ENCODE assay signal across 18 cellular contexts in genomic region chr6:2492686-2493523, GRCh38.
A peak's percentile ranks its signal among the peaks of the same experiment; 100 is the strongest.
DNase-seq lines count a peak whose midpoint lies in the region; ATAC-seq, FAIRE-seq and TF ChIP-seq lines count a peak whose summit lies in the region.
"Had no signal": no experiment of that assay in that cellular context is flagged by ENCODE, and none has a peak within 500 bp of the region (broad histone marks: within the 10 kb centered on the region; RNA-seq: fewer than 3 reads in every experiment).

No MANE protein-coding gene starts in this region.

- H3K9ac ChIP-seq in HepG2 (ENCODE audit: insufficient read depth, low read depth, low read length): no peak overlapping the region
- H3K9ac ChIP-seq: BLaER1 treated with 17β-estradiol and CSF1 and Interleukin-3, amounts not matched to agents 10 nM and 100 nM had no signal

- peaks cover 6% of the 10 kb centered on the region for H3K9me3 Mint-ChIP-seq in nephron progenitor cell
- no peaks in the 10 kb centered on the region for H3K9me3 Mint-ChIP-seq in activated T-cell treated with anti-CD3 and anti-CD28 coated beads, Interleukin-2, amount 50 U/mL, for 72 hours

- in situ Hi-C loops in HepG2 (cut with HindIII; ENCODE audit: extremely low pct_ligation_motif_present, low pct_unique_long_range_greater_than_20kb): no loop called here

- no peak overlapping the region for H2AFZ ChIP-seq in HepG2 (ENCODE audit: low read length)

- TF ChIP-seq EP300 in HepG2 (IDR thresholded peaks at IDR 0.05; ENCODE audit: low read depth in 2 of 2, low read length in 2 of 2) (no peak), HepG2 (CRISPR knock-in tag; IDR thresholded peaks at IDR 0.05; ENCODE audit: borderline replicate concordance) (no peak)

- H3K27me3 Mint-ChIP-seq in nephron progenitor cell (ENCODE audit: low read depth, poor library complexity): peaks cover 10% of the 10 kb centered on the region
- H3K27me3 Mint-ChIP-seq in activated T-cell treated with anti-CD3 and anti-CD28 coated beads, Interleukin-2, amount 50 U/mL, for 72 hours (ENCODE audit: low read depth): peaks cover 28% of the 10 kb centered on the region

- no peak for ATAC-seq in HepG2
- ATAC-seq in right lobe of liver: no peak
- no peak for ATAC-seq in activated T-cell treated with anti-CD3 and anti-CD28 coated beads, Interleukin-2, amount 50 U/mL, for 72 hours (replicated peaks in 1 of 2)

- WGBS in HepG2 (ENCODE audit: low lambda C conversion rate): 64% methylated on average over 12 of the region's 12 CpGs
- 60% methylated on average over 9 of the region's 12 CpGs for WGBS in right lobe of liver (ENCODE audit: insufficient coverage, low coverage, low lambda C conversion rate, missing lambda C conversion rate)

- no peak for TF ChIP-seq CTCF in HepG2 (CRISPR knock-in tag; IDR thresholded peaks at IDR 0.05)
- TF ChIP-seq CTCF in right lobe of liver (IDR thresholded peaks at IDR 0.05): no peak
- no peak for TF ChIP-seq CTCF in nephron progenitor cell (IDR thresholded peaks at IDR 0.05)

- FAIRE-seq in HepG2 (lab: Jason Lieb, UNC): no peak
- FAIRE-seq: D721Med had no signal

- peaks cover 11% of the 10 kb centered on the region for H3K4me1 Mint-ChIP-seq in nephron progenitor cell
- H3K4me1 Mint-ChIP-seq in activated T-cell treated with anti-CD3 and anti-CD28 coated beads, Interleukin-2, amount 50 U/mL, for 72 hours (ENCODE audit: low read depth): no peaks in the 10 kb centered on the region
- H3K4me1 Mint-ChIP-seq: CD8-positive, alpha-beta memory T cell had no signal

- POLR2A ChIA-PET in HepG2 (lab: Yijun Ruan, JAX): no interaction called here

- peak overlapping the region; percentile 8 for H3K27ac Mint-ChIP-seq in nephron progenitor cell
- H3K27ac Mint-ChIP-seq in activated T-cell treated with anti-CD3 and anti-CD28 coated beads, Interleukin-2, amount 50 U/mL, for 72 hours: no peak overlapping the region
- H3K27ac Mint-ChIP-seq: CD8-positive, alpha-beta memory T cell had no signal

- H3K9me3 ChIP-seq in HepG2 (ENCODE audit: low read length) (no peaks in the 10 kb centered on the region), right lobe of liver (no peaks in the 10 kb centered on the region)
- H3K9me3 ChIP-seq: HAP-1, MG63 had no signal

- intact Hi-C loops in HepG2 (cut with micrococcal nuclease; ENCODE audit: unreplicated experiment): no loop called here
- intact Hi-C loops in right lobe of liver (cut with DNase I): no loop called here

- no peaks in the 10 kb centered on the region for H4K20me1 ChIP-seq in HepG2 (ENCODE audit: insufficient read depth, low read length)
- H4K20me1 ChIP-seq: BLaER1 treated with 17β-estradiol and CSF1 and Interleukin-3, amounts not matched to agents 10 nM and 100 nM had no signal

- no peak overlapping the region for H3K4me3 Mint-ChIP-seq in nephron progenitor cell
- no peak overlapping the region for H3K4me3 Mint-ChIP-seq in activated T-cell treated with anti-CD3 and anti-CD28 coated beads, Interleukin-2, amount 50 U/mL, for 72 hours
- H3K4me3 Mint-ChIP-seq: CD8-positive, alpha-beta memory T cell had no signal

- no peak overlapping the region for H3K27ac ChIP-seq in HepG2 (ENCODE audit: extremely low read length, insufficient read depth, low read length)
- no peak overlapping the region for H3K27ac ChIP-seq in right lobe of liver
- H3K27ac ChIP-seq: BLaER1 treated with 17β-estradiol and CSF1 and Interleukin-3, amounts not matched to agents 10 nM and 100 nM had no signal

- DNase-seq in HepG2 (ENCODE audit: low spot score): no peak
- no peak for DNase-seq in right lobe of liver
- peak; percentile 52 for DNase-seq in NOMO-1 treated with DMSO at 0.1 percent for 48 hours (lab: John Stamatoyannopoulos, UW; ENCODE audit: unreplicated experiment)
- DNase-seq in nephron progenitor cell: no peak
- no peak for DNase-seq in DMS53 treated with DMSO at 0.1 percent for 48 hours (lab: John Stamatoyannopoulos, UW; ENCODE audit: unreplicated experiment)
- DNase-seq in activated CD4-positive, alpha-beta T cell treated with anti-CD3 and anti-CD28 coated beads, Interleukin-2, amount 50 U/mL, for 4 hours: no peak
- DNase-seq in activated T-cell treated with anti-CD3 and anti-CD28 coated beads, Interleukin-2, amount 50 U/mL, for 72 hours: no peak
- DNase-seq: CD8-positive, alpha-beta memory T cell; DND-41; Kasumi-1; MG63; NCI-H1105; NCI-H2081; NCI-H2171 treated with DMSO at 0.1 percent for 48 hours; NCI-H748 treated with DMSO at 0.1 percent for 48 hours had no signal

- H3K4me2 ChIP-seq in HepG2 (ENCODE audit: low read depth, low read length): no peak overlapping the region
- H3K4me2 ChIP-seq: BLaER1 treated with 17β-estradiol and CSF1 and Interleukin-3, amounts not matched to agents 10 nM and 100 nM had no signal

- peaks cover 4% of the 10 kb centered on the region for H3K36me3 Mint-ChIP-seq in nephron progenitor cell (ENCODE audit: low read depth)
- H3K36me3 Mint-ChIP-seq in activated T-cell treated with anti-CD3 and anti-CD28 coated beads, Interleukin-2, amount 50 U/mL, for 72 hours (ENCODE audit: insufficient read depth in 2 of 2): no peaks in the 10 kb centered on the region
- H3K36me3 Mint-ChIP-seq: CD8-positive, alpha-beta memory T cell had no signal

- H3K79me2 ChIP-seq in HepG2 (ENCODE audit: insufficient read depth, low read length): no peaks in the 10 kb centered on the region

- TF ChIP-seq POLR2A in HepG2 (IDR thresholded peaks at IDR 0.05; ENCODE audit: insufficient read depth in 1 of 2, low read depth in 2 of 2, low read length in 2 of 2) (no peak), right lobe of liver (IDR thresholded peaks at IDR 0.05) (no peak)

- H3K4me1 ChIP-seq in HepG2 (ENCODE audit: insufficient read depth, low read length) (no peaks in the 10 kb centered on the region), right lobe of liver (no peaks in the 10 kb centered on the region)
- H3K4me1 ChIP-seq: BLaER1 treated with 17β-estradiol and CSF1 and Interleukin-3, amounts not matched to agents 10 nM and 100 nM; HAP-1 had no signal

- no peaks in the 10 kb centered on the region for H3K36me3 ChIP-seq in HepG2 (replicated peaks in 1 of 2; ENCODE audit: control insufficient read depth in 1 of 2, insufficient read depth in 2 of 2, low read length in 2 of 2)
- no peaks in the 10 kb centered on the region for H3K36me3 ChIP-seq in right lobe of liver
- H3K36me3 ChIP-seq: BLaER1 treated with 17β-estradiol and CSF1 and Interleukin-3, amounts not matched to agents 10 nM and 100 nM; HAP-1; MG63 had no signal

- no peak for TF ChIP-seq RAD21 in HepG2 (CRISPR knock-in tag; IDR thresholded peaks at IDR 0.05)

- H3K4me3 ChIP-seq in HepG2 (replicated peaks in 1 of 3; ENCODE audit: insufficient read depth in 1 of 3, low read depth in 2 of 3, low read length in 3 of 3): no peak overlapping the region
- H3K4me3 ChIP-seq in right lobe of liver: no peak overlapping the region
- H3K4me3 ChIP-seq: BLaER1 treated with 17β-estradiol and CSF1 and Interleukin-3, amounts not matched to agents 10 nM and 100 nM; HAP-1; MG63 had no signal

- no TSS peak for BruUV-seq in HepG2 (replicated peaks; lab: Mats Ljungman, UMichigan)

- H3K27me3 ChIP-seq in HepG2 (ENCODE audit: control insufficient read depth in 1 of 2, insufficient read depth in 2 of 2, low read length in 2 of 2) (no peaks in the 10 kb centered on the region), right lobe of liver (no peaks in the 10 kb centered on the region)
- H3K27me3 ChIP-seq: BLaER1 treated with 17β-estradiol and CSF1 and Interleukin-3, amounts not matched to agents 10 nM and 100 nM; MG63 had no signal

- CTCF ChIA-PET in HepG2 (lab: Yijun Ruan, JAX; ENCODE audit: low intra/inter-chr PET ratio, low total read pairs): no interaction called here

TF ChIP-seq in HepG2, 621 proteins besides CTCF, POLR2A, EP300 and RAD21:
- TF ChIP-seq, protein P1, sequence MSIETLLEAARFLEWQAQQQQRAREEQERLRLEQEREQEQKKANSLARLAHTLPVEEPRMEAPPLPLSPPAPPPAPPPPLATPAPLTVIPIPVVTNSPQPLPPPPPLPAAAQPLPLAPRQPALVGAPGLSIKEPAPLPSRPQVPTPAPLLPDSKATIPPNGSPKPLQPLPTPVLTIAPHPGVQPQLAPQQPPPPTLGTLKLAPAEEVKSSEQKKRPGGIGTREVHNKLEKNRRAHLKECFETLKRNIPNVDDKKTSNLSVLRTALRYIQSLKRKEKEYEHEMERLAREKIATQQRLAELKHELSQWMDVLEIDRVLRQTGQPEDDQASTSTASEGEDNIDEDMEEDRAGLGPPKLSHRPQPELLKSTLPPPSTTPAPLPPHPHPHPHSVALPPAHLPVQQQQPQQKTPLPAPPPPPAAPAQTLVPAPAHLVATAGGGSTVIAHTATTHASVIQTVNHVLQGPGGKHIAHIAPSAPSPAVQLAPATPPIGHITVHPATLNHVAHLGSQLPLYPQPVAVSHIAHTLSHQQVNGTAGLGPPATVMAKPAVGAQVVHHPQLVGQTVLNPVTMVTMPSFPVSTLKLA (IDR thresholded peaks at IDR 0.05): peak; percentile 95
- no peak for TF ChIP-seq BRCA1 (CRISPR knock-in tag; IDR thresholded peaks at IDR 0.05)
- no peak for TF ChIP-seq ZC3H4 (CRISPR knock-in tag; IDR thresholded peaks at IDR 0.05; ENCODE audit: borderline replicate concordance)
- no peak for TF ChIP-seq RFX3 (CRISPR knock-in tag; IDR thresholded peaks at IDR 0.05)
- TF ChIP-seq DZIP1 (CRISPR knock-in tag; IDR thresholded peaks at IDR 0.05): no peak
- no peak for TF ChIP-seq HNRNPL (IDR thresholded peaks at IDR 0.05; ENCODE audit: low read depth, low read length)
